In the genomic region with DNA sequence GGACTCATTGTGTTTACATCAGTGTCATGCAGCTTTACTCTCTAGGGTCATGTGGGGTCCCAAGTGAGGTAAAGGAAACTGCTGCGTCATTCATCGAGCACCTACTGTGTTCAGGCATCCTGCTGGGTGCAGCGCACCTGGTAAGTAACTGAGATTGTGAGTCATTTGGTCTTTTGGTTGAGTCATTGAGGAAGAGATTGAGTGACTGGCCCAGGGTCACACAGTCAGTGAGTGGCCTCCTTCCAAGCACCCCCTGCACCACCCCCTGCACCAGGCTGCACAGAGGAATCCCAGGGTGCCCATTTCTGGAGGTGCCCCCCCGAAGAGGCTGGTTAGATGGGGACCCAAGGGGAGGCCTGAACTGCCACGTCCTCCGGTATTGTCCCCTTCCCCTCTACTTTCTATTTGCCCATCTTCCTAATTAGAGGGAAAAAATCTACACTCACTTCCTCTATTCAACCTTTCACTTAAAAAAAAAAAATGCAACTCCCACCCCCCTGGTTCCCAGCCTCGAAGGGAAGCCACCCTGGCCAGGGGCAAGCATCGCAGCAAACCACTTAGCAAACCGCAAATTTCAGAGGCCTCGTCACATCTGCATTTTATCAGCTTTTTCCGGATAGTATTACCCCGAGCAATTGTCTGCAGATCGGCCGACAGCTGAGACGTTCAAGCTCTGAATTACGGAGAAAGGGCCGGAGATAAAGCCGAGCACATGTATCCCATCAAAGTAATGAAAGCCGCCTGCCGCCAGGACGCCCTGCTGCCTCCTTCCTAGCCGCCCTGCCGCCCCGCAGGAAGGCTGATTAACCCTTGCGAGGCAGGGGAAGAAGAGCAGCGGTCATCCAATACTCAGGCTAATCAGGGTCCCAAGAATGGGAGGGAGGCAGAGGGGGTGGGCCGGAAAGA, we compare ENCODE assay signal across 1 cellular context.
A peak's percentile ranks its signal among the peaks of the same experiment; 100 is the strongest.
TF ChIP-seq lines count a peak whose summit lies in the region.

No MANE protein-coding gene starts in this region.

TF ChIP-seq in GM12878, 131 proteins besides CTCF, POLR2A, EP300 and RAD21 (continued from another document and continues in another):
- TF ChIP-seq PRDM15 (CRISPR knock-in tag; IDR thresholded peaks at IDR 0.05) = no peak
- TF ChIP-seq CEBPZ (IDR thresholded peaks at IDR 0.05; ENCODE audit: low read depth, low read length) = no peak
- TF ChIP-seq TARDBP (IDR thresholded peaks at IDR 0.05; ENCODE audit: borderline replicate concordance) = no peak
- TF ChIP-seq, protein P1, sequence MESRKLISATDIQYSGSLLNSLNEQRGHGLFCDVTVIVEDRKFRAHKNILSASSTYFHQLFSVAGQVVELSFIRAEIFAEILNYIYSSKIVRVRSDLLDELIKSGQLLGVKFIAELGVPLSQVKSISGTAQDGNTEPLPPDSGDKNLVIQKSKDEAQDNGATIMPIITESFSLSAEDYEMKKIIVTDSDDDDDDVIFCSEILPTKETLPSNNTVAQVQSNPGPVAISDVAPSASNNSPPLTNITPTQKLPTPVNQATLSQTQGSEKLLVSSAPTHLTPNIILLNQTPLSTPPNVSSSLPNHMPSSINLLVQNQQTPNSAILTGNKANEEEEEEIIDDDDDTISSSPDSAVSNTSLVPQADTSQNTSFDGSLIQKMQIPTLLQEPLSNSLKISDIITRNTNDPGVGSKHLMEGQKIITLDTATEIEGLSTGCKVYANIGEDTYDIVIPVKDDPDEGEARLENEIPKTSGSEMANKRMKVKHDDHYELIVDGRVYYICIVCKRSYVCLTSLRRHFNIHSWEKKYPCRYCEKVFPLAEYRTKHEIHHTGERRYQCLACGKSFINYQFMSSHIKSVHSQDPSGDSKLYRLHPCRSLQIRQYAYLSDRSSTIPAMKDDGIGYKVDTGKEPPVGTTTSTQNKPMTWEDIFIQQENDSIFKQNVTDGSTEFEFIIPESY (IDR thresholded peaks at IDR 0.05) = no peak
- TF ChIP-seq, protein P2, sequence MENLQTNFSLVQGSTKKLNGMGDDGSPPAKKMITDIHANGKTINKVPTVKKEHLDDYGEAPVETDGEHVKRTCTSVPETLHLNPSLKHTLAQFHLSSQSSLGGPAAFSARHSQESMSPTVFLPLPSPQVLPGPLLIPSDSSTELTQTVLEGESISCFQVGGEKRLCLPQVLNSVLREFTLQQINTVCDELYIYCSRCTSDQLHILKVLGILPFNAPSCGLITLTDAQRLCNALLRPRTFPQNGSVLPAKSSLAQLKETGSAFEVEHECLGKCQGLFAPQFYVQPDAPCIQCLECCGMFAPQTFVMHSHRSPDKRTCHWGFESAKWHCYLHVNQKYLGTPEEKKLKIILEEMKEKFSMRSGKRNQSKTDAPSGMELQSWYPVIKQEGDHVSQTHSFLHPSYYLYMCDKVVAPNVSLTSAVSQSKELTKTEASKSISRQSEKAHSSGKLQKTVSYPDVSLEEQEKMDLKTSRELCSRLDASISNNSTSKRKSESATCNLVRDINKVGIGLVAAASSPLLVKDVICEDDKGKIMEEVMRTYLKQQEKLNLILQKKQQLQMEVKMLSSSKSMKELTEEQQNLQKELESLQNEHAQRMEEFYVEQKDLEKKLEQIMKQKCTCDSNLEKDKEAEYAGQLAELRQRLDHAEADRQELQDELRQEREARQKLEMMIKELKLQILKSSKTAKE (IDR thresholded peaks at IDR 0.05; ENCODE audit: low read depth, poor library complexity, severe bottlenecking) = peak; percentile 49
- TF ChIP-seq CBFB (IDR thresholded peaks at IDR 0.05; ENCODE audit: low read depth) = peak; percentile 84; the same call in 1 of the 2 replicates
- TF ChIP-seq CBX3 (IDR thresholded peaks at IDR 0.05; ENCODE audit: borderline replicate concordance, low read depth) = no peak
- TF ChIP-seq YBX1 (IDR thresholded peaks at IDR 0.05) = no peak
- TF ChIP-seq ZNF384 (IDR thresholded peaks at IDR 0.05; ENCODE audit: borderline replicate concordance, low read depth, low read length) = peak; percentile 79
- TF ChIP-seq EZH2 (IDR thresholded peaks at IDR 0.05; ENCODE audit: borderline replicate concordance, control insufficient read depth, low read depth, low read length) = no peak
- peak; percentile 62 for TF ChIP-seq PBX3 (IDR thresholded peaks at IDR 0.05; ENCODE audit: insufficient replicate concordance, low read depth, low read length)
- TF ChIP-seq PML (IDR thresholded peaks at IDR 0.05; ENCODE audit: low read length) = no peak
- no peak for TF ChIP-seq ZNF207 (IDR thresholded peaks at IDR 0.05; ENCODE audit: borderline replicate concordance)
- TF ChIP-seq, protein P3, sequence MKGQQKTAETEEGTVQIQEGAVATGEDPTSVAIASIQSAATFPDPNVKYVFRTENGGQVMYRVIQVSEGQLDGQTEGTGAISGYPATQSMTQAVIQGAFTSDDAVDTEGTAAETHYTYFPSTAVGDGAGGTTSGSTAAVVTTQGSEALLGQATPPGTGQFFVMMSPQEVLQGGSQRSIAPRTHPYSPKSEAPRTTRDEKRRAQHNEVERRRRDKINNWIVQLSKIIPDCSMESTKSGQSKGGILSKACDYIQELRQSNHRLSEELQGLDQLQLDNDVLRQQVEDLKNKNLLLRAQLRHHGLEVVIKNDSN (IDR thresholded peaks at IDR 0.05; ENCODE audit: borderline replicate concordance, extremely low read length, insufficient read depth, low read depth, low read length) = peak; percentile 34
- peak; percentile 88 for TF ChIP-seq MTA2 (IDR thresholded peaks at IDR 0.05; ENCODE audit: low read depth)
- TF ChIP-seq POLR2AphosphoS2 (IDR thresholded peaks at IDR 0.05; ENCODE audit: low read depth, low read length) = no peak
- no peak for TF ChIP-seq SIN3A (IDR thresholded peaks at IDR 0.05; ENCODE audit: low read depth, low read length)
- TF ChIP-seq NFXL1 (IDR thresholded peaks at IDR 0.05; ENCODE audit: borderline replicate concordance) = no peak
- no peak for TF ChIP-seq ZBTB4 (CRISPR knock-in tag; IDR thresholded peaks at IDR 0.05)
- TF ChIP-seq E2F8 (IDR thresholded peaks at IDR 0.05; ENCODE audit: low read depth, partially characterized antibody) = no peak
- TF ChIP-seq JUND (IDR thresholded peaks at IDR 0.05; ENCODE audit: low read depth, low read length) = no peak
- TF ChIP-seq, protein P4, sequence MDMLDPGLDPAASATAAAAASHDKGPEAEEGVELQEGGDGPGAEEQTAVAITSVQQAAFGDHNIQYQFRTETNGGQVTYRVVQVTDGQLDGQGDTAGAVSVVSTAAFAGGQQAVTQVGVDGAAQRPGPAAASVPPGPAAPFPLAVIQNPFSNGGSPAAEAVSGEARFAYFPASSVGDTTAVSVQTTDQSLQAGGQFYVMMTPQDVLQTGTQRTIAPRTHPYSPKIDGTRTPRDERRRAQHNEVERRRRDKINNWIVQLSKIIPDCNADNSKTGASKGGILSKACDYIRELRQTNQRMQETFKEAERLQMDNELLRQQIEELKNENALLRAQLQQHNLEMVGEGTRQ (IDR thresholded peaks at IDR 0.05; ENCODE audit: borderline replicate concordance, low read depth, low read length) = no peak; the same call in 1 of the 2 replicates
- peak; percentile 65; the same call in 1 of the 2 replicates for TF ChIP-seq FOXM1 (IDR thresholded peaks at IDR 0.05; ENCODE audit: low read depth, low read length)
- no peak for TF ChIP-seq RELA (IDR thresholded peaks at IDR 0.05; ENCODE audit: borderline replicate concordance, partially characterized antibody)
- no peak for TF ChIP-seq ZZZ3 (IDR thresholded peaks at IDR 0.05; ENCODE audit: control insufficient read depth, insufficient read length, low read depth)
- peak; percentile 84 for TF ChIP-seq BCL11A (IDR thresholded peaks at IDR 0.05; ENCODE audit: low read depth, low read length)
- TF ChIP-seq IRF4 (IDR thresholded peaks at IDR 0.05; ENCODE audit: low read depth, low read length) = peak; percentile 88
- TF ChIP-seq CHD1 (IDR thresholded peaks at IDR 0.05; ENCODE audit: low read depth, low read length) = no peak
- no peak for TF ChIP-seq PAX8 (IDR thresholded peaks at IDR 0.05)
- no peak for TF ChIP-seq SMAD5 (IDR thresholded peaks at IDR 0.05; ENCODE audit: low read depth)
- TF ChIP-seq ESRRA (IDR thresholded peaks at IDR 0.05; ENCODE audit: low read length) = no peak
